ENCODE assay signal across 8 cellular contexts in genomic region chr17:81094744-81095607, GRCh38.
DNase-seq lines count a peak whose midpoint lies in the region; ATAC-seq, FAIRE-seq and TF ChIP-seq lines count a peak whose summit lies in the region.

No MANE protein-coding gene starts in this region.

- H3K4me1 Mint-ChIP-seq in naive thymus-derived CD4-positive, alpha-beta T cell = peaks cover 8 to 17% (median 12%) of the 10 kb centered on the region in 7 donors

- peak in 1 of 2 experiments; percentile 12; a peak in 1 of 5 replicates for TF ChIP-seq RAD21 in A549 (conservative IDR thresholded peaks at IDR 0.05 in 1 of 2, IDR thresholded peaks at IDR 0.05 in 1 of 2)

- TF ChIP-seq EP300 in A549 (IDR thresholded peaks at IDR 0.05) = no peak

- peaks cover 72% of the 10 kb centered on the region for H3K4me1 ChIP-seq in A549
- H3K4me1 ChIP-seq in naive thymus-derived CD4-positive, alpha-beta T cell (ENCODE audit: control insufficient read depth in 2 of 2, insufficient read depth in 2 of 2, low read length in 2 of 2) = peaks cover 35 to 43% of the 10 kb centered on the region in 2 donors

- H3K4me3 ChIP-seq in A549 (no peak overlapping the region), HL-60 (replicated peaks; ENCODE audit: insufficient read depth, low read length) (no peak overlapping the region)
- H3K4me3 ChIP-seq in naive thymus-derived CD4-positive, alpha-beta T cell (ENCODE audit: low read length) = peak overlapping the region; percentile 29

- H3K27ac ChIP-seq in A549 (peak overlapping the region; percentile 87 to 92), HL-60 (replicated peaks) (no peak overlapping the region)
- H3K27ac ChIP-seq in naive thymus-derived CD4-positive, alpha-beta T cell (ENCODE audit: low read depth, low read length) = peak overlapping the region; percentile 56

- H3K27me3 Mint-ChIP-seq in naive thymus-derived CD4-positive, alpha-beta T cell = peaks cover 0 to 5% (median 0%) of the 10 kb centered on the region in 5 donors

- peak overlapping the region; percentile 83 for H3K4me2 ChIP-seq in A549

- H3K36me3 ChIP-seq in naive thymus-derived CD4-positive, alpha-beta T cell (ENCODE audit: control insufficient read depth in 2 of 3, insufficient read depth in 3 of 3, low read length in 3 of 3) = no peaks in the 10 kb centered on the region

- H3K9me3 Mint-ChIP-seq in naive thymus-derived CD4-positive, alpha-beta T cell = peaks cover 0 to 2% (median 0%) of the 10 kb centered on the region in 11 donors

- H3K27me3 ChIP-seq in HL-60 (ENCODE audit: insufficient read depth, poor library complexity, severe bottlenecking) = peaks cover 11% of the 10 kb centered on the region
- no peaks in the 10 kb centered on the region for H3K27me3 ChIP-seq in naive thymus-derived CD4-positive, alpha-beta T cell (ENCODE audit: control insufficient read depth in 2 of 2, insufficient read depth in 2 of 2, low read length in 2 of 2)

- CTCF ChIA-PET in A549 (lab: Yijun Ruan, JAX) = interaction anchor here (0.6 to 17.4 kb wide), 13 partner anchors 9 to 395 kb away, joined by 3 to 880 read pairs (median 6); partner anchors contain the start of gene BAIAP2
- CTCF ChIA-PET in naive thymus-derived CD4-positive, alpha-beta T cell (lab: Charles Lee) = interaction anchor here (0.5 to 1.5 kb wide), 3 partner anchors 8 to 1080 kb away, joined by 3 to 5 read pairs (median 4); no protein-coding TSS in a partner anchor

- DNase-seq in A549 (ENCODE audit: low read depth in 1 of 2, low spot score in 1 of 2) (peak; percentile 91 to 95), HL-60 (ENCODE audit: low read depth in 1 of 2, low spot score in 1 of 2) (peak; percentile 50 to 88), NOMO-1 treated with dmso at 0.1 percent for 144 hours (lab: John Stamatoyannopoulos, UW; ENCODE audit: unreplicated experiment) (peak; percentile 75), erythroblast (lab: John Stamatoyannopoulos, UW) (peak; percentile 84 to 85), OCI-M2 (lab: John Stamatoyannopoulos, UW; ENCODE audit: unreplicated experiment) (no peak)
- peak; percentile 94 for DNase-seq in activated T-cell treated with anti-CD3 and anti-CD28 coated beads, Interleukin-2, amount 50 U/mL, for 1 hour
- peak; percentile 42 to 91 (median 78) for DNase-seq in naive thymus-derived CD4-positive, alpha-beta T cell
- peak; percentile 80 for DNase-seq in stimulated activated CD8-positive, alpha-beta memory T cell treated with anti-CD3 and anti-CD28 coated beads, Interleukin-7, amount 100 ng/mL, for 24 hours (ENCODE audit: low read depth)

- H3K27ac Mint-ChIP-seq in naive thymus-derived CD4-positive, alpha-beta T cell = peak overlapping the region in 7 of 9 donors; percentile 8 to 93 (median 79)

- no peak for TF ChIP-seq POLR2A in A549 (IDR thresholded peaks at IDR 0.05; ENCODE audit: low read length)
- TF ChIP-seq POLR2A in erythroblast (IDR thresholded peaks at IDR 0.05; ENCODE audit: low read length) = no peak

- intact Hi-C loops in naive thymus-derived CD4-positive, alpha-beta T cell (cut with micrococcal nuclease) = loop anchor here in 1 of 2 donors (5.0 kb wide), 1 partner anchor 38 kb away; no protein-coding TSS in a partner anchor

- no peaks in the 10 kb centered on the region for H3K36me3 Mint-ChIP-seq in naive thymus-derived CD4-positive, alpha-beta T cell

- TF ChIP-seq CTCF in A549 (IDR thresholded peaks at IDR 0.05) = no peak
- no peak for TF ChIP-seq CTCF in HL-60 (IDR thresholded peaks at IDR 0.05; ENCODE audit: insufficient read depth, low read length)

- FAIRE-seq in A549 (lab: Jason Lieb, UNC) = no peak

- H3K4me3 Mint-ChIP-seq in naive thymus-derived CD4-positive, alpha-beta T cell = peak overlapping the region in 8 of 10 donors; percentile 23 to 77 (median 60)

- H3K9me3 ChIP-seq in A549 = no peaks in the 10 kb centered on the region
- H3K9me3 ChIP-seq in naive thymus-derived CD4-positive, alpha-beta T cell (ENCODE audit: control insufficient read depth in 2 of 3, low read length in 3 of 3) = no peaks in the 10 kb centered on the region

- peak; percentile 59 to 65 for ATAC-seq in A549
- peak; percentile 89 for ATAC-seq in naive thymus-derived CD4-positive, alpha-beta T cell

- WGBS in A549 (ENCODE audit: missing lambda C conversion rate) = 62% methylated on average over 21 of the region's 33 CpGs

- POLR2A ChIA-PET in A549 (lab: Yijun Ruan, JAX) = interaction anchor here (1.1 to 1.7 kb wide), 3 partner anchors 60 to 144 kb away, joined by 3 to 9 read pairs (median 5); partner anchors contain the start of genes BAIAP2, NDUFAF8 and TEPSIN
- POLR2A ChIA-PET in naive thymus-derived CD4-positive, alpha-beta T cell (lab: Charles Lee) = interaction anchor here (0.6 to 1.3 kb wide), 6 partner anchors 77 to 1258 kb away, joined by 3 to 4 read pairs (median 3); no protein-coding TSS in a partner anchor

TF ChIP-seq in A549, 52 proteins besides CTCF, POLR2A, EP300 and RAD21:
- TF ChIP-seq RARB (CRISPR knock-in tag; IDR thresholded peaks at IDR 0.05) (no peak), HEYL (CRISPR knock-in tag; IDR thresholded peaks at IDR 0.05) (no peak), JUNB (IDR thresholded peaks at IDR 0.05) (peak; percentile 44; the same call in 1 of the 2 replicates), FOSL2 (IDR thresholded peaks at IDR 0.05) (peak; percentile 62; the same call in 1 of the 2 replicates), FOSL2 (CRISPR knock-in tag; IDR thresholded peaks at IDR 0.05) (peak; percentile 97), JUN (IDR thresholded peaks at IDR 0.05) (peak in 1 of 2 experiments; percentile 62; a peak in 1 of 5 replicates), CEBPB (IDR thresholded peaks at IDR 0.05) (0 out of 4 replicates have a peak, but pooled peaks of 1 of the 2 experiments have one; percentile 3), CHD2 (IDR thresholded peaks at IDR 0.05; ENCODE audit: low read length, partially characterized antibody) (no peak), USF2 (IDR thresholded peaks at IDR 0.05) (peak; percentile 55), E2F6 (IDR thresholded peaks at IDR 0.05; ENCODE audit: borderline replicate concordance, low read depth) (peak; percentile 61), ATOH8 (CRISPR knock-in tag; IDR thresholded peaks at IDR 0.05; ENCODE audit: low read depth) (peak; percentile 55; the same call in 1 of the 2 replicates), MAFK (IDR thresholded peaks at IDR 0.05; ENCODE audit: partially characterized antibody) (peak; percentile 47), FOSB (CRISPR knock-in tag; IDR thresholded peaks at IDR 0.05) (0 out of 2 replicates have a peak, but pooled peaks have one; percentile 20), GATA3 (IDR thresholded peaks at IDR 0.05; ENCODE audit: borderline replicate concordance) (peak; percentile 45; the same call in 1 of the 2 replicates), NPAS2 (CRISPR knock-in tag; IDR thresholded peaks at IDR 0.05; ENCODE audit: borderline replicate concordance) (no peak)
- TF ChIP-seq, protein P1, sequence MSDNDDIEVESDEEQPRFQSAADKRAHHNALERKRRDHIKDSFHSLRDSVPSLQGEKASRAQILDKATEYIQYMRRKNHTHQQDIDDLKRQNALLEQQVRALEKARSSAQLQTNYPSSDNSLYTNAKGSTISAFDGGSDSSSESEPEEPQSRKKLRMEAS (IDR thresholded peaks at IDR 0.05) = peak; percentile 81
- TF ChIP-seq, protein P2, sequence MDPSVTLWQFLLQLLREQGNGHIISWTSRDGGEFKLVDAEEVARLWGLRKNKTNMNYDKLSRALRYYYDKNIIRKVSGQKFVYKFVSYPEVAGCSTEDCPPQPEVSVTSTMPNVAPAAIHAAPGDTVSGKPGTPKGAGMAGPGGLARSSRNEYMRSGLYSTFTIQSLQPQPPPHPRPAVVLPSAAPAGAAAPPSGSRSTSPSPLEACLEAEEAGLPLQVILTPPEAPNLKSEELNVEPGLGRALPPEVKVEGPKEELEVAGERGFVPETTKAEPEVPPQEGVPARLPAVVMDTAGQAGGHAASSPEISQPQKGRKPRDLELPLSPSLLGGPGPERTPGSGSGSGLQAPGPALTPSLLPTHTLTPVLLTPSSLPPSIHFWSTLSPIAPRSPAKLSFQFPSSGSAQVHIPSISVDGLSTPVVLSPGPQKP (IDR thresholded peaks at IDR 0.05; ENCODE audit: low read depth, low read length) = no peak
TF ChIP-seq in A549: peak in this region for 11.
